ENCODE assay signal across 8 cellular contexts in genomic region chr6:63571883-63572732, GRCh38. TPM values are rescaled to one million over a fixed set of nuclear protein-coding genes. Genes with fewer than 3 reads are reported as not detected.
A peak's percentile ranks its signal among the peaks of the same experiment; 100 is the strongest.
DNase-seq lines count a peak whose midpoint lies in the region; ATAC-seq and TF ChIP-seq lines count a peak whose summit lies in the region.

TSS of gene LOC128125822 (plus strand) at chr6:63572480.
TSS of gene PTP4A1 (plus strand) at chr6:63572480. CDS start at chr6:63576881, 4,401 bp downstream.

- intact Hi-C loops in lower leg skin (cut with DNase I; ENCODE audit: low total_unique reads) = no loop called here

- DNase-seq in CD1c-positive myeloid dendritic cell (ENCODE audit: extremely low spot score) = peak; percentile 99
- DNase-seq in NCI-H82 treated with DMSO at 0.1 percent for 48 hours (lab: John Stamatoyannopoulos, UW; ENCODE audit: unreplicated experiment) = peak; percentile 70
- DNase-seq in activated CD4-positive, alpha-beta memory T cell treated with anti-CD3 and anti-CD28 coated beads, Interleukin-2, amount 10 ng/mL, durations not matched to agents 7 days and 5 days = peak; percentile 97
- peak; percentile 96 to 100 for DNase-seq in lower leg skin (ENCODE audit: low spot score in 2 of 2)
- peak; percentile 90 to 94 for DNase-seq in stimulated activated CD4-positive, alpha-beta T cell treated with anti-CD3 and anti-CD28 coated beads, Interleukin-4, amount 100 ng/mL, for 48 hours (ENCODE audit: low read depth in 2 of 2)

- POLR2A ChIA-PET in activated CD4-positive, alpha-beta memory T cell treated with anti-CD3 and anti-CD28 coated beads, Interleukin-2, amount 10 ng/mL, durations not matched to agents 7 days and 5 days (lab: Charles Lee) = interaction anchor here (1.7 kb wide), 1 partner anchor 43 kb away, joined by 6 read pairs; no protein-coding TSS in a partner anchor

- H3K27me3 ChIP-seq in duodenal mucosa (ENCODE audit: control insufficient read depth in 1 of 2, insufficient read depth in 2 of 2, low read length in 2 of 2) = no peaks in the 10 kb centered on the region

- H3K4me1 ChIP-seq in duodenal mucosa (ENCODE audit: control insufficient read depth in 1 of 2, insufficient read depth in 2 of 2, low read length in 2 of 2) = peaks cover 14 to 29% of the 10 kb centered on the region in 2 donors

- H3K4me3 ChIP-seq in duodenal mucosa (ENCODE audit: low read depth in 1 of 2, low read length in 2 of 2) (peak within 1 kb of the TSS; percentile 83 to 89), lower leg skin (ENCODE audit: low read depth, poor library complexity, severe bottlenecking) (peak within 1 kb of the TSS; percentile 99)

- no peaks in the 10 kb centered on the region for H3K9me3 ChIP-seq in duodenal mucosa (ENCODE audit: control insufficient read depth in 1 of 2, low read length in 2 of 2)

- CTCF ChIA-PET in activated CD4-positive, alpha-beta memory T cell treated with anti-CD3 and anti-CD28 coated beads, Interleukin-2, amount 10 ng/mL, durations not matched to agents 7 days and 5 days (lab: Charles Lee) = interaction anchor here (2.8 kb wide), 1 partner anchor 64 kb away, joined by 22 read pairs; the partner anchor contains the start of gene PHF3

- H3K27ac Mint-ChIP-seq in activated CD4-positive, alpha-beta memory T cell treated with anti-CD3 and anti-CD28 coated beads, Interleukin-2, amount 10 ng/mL, durations not matched to agents 7 days and 5 days = peak within 1 kb of the TSS; percentile 96

- peak within 1 kb of the TSS; percentile 95 for H3K4me3 Mint-ChIP-seq in activated CD4-positive, alpha-beta memory T cell treated with anti-CD3 and anti-CD28 coated beads, Interleukin-2, amount 10 ng/mL, durations not matched to agents 7 days and 5 days

- H3K36me3 ChIP-seq in duodenal mucosa (ENCODE audit: control insufficient read depth in 1 of 2, insufficient read depth in 2 of 2, low read length in 2 of 2) = peaks cover 7 to 9% of the 10 kb centered on the region in 2 donors

- H3K9me3 Mint-ChIP-seq in activated CD4-positive, alpha-beta memory T cell treated with anti-CD3 and anti-CD28 coated beads, Interleukin-2, amount 10 ng/mL, durations not matched to agents 7 days and 5 days = no peaks in the 10 kb centered on the region

- 1% methylated on average over 26 to 52 of the region's 77 CpGs for WGBS in lower leg skin, 2 donors

- no peaks in the 10 kb centered on the region for H3K27me3 Mint-ChIP-seq in activated CD4-positive, alpha-beta memory T cell treated with anti-CD3 and anti-CD28 coated beads, Interleukin-2, amount 10 ng/mL, durations not matched to agents 7 days and 5 days

- TF ChIP-seq CTCF in lower leg skin (IDR thresholded peaks at IDR 0.05) = no peak

- H3K36me3 Mint-ChIP-seq in activated CD4-positive, alpha-beta memory T cell treated with anti-CD3 and anti-CD28 coated beads, Interleukin-2, amount 10 ng/mL, durations not matched to agents 7 days and 5 days (ENCODE audit: low read depth) = peaks cover 24% of the 10 kb centered on the region

- peak within 1 kb of the TSS; percentile 99 for H3K27ac ChIP-seq in duodenal mucosa (ENCODE audit: low read depth, low read length)

- peak within 1 kb of the TSS; percentile 91 to 95 for H3K9ac ChIP-seq in duodenal mucosa (ENCODE audit: low read depth in 1 of 2, low read length in 2 of 2)

- TF ChIP-seq POLR2A in lower leg skin (IDR thresholded peaks at IDR 0.05) = peak in 1 of 2 donors; percentile 93

- H3K4me1 Mint-ChIP-seq in activated CD4-positive, alpha-beta memory T cell treated with anti-CD3 and anti-CD28 coated beads, Interleukin-2, amount 10 ng/mL, durations not matched to agents 7 days and 5 days = peaks cover 40% of the 10 kb centered on the region

- ATAC-seq in GM19438 (IDR thresholded peaks at IDR 0.05; ENCODE audit: low read depth, unreplicated experiment) (peak; percentile 86), HG03575 (IDR thresholded peaks at IDR 0.05; ENCODE audit: extremely low read depth, insufficient number of reproducible peaks, low FRiP score, unreplicated experiment) (peak; percentile 90)

RNA-seq across cellular contexts. Expression of gene PTP4A1, which starts in this region (rescaled TPM):
- 10 to 100 TPM; 62.7 to 63.7 TPM for total RNA-seq in activated CD4-positive, alpha-beta memory T cell treated with anti-CD3 and anti-CD28 coated beads, Interleukin-2, amount 10 ng/mL, durations not matched to agents 7 days and 5 days
- 10 to 100 TPM; 12.8 to 58.1 (median 26.5) TPM for total RNA-seq in lower leg skin

Comparison
In these comparisons a context has a peak if more than half of its experiments do, and no peak if none do; other contexts are left out.
1. Peak in every context shown above with its lines: DNase-seq, ATAC-seq, H3K4me3 ChIP-seq and H3K27ac ChIP-seq.